19 cellular contexts compared by ENCODE assay signal in genomic region chr11:26709057-26709456, GRCh38. TPM values are rescaled to one million over a fixed set of nuclear protein-coding genes. Genes with fewer than 3 reads are reported as not detected.
"Had no signal": no experiment of that assay in that cellular context is flagged by ENCODE, and none has a peak within 500 bp of the region (broad histone marks: within the 10 kb centered on the region; RNA-seq: fewer than 3 reads in every experiment).

No MANE protein-coding gene starts in this region.

- H3K27ac ChIP-seq: epithelial cell of prostate, esophagus squamous epithelium, suprapubic skin, thyroid gland had no signal

- H3K27me3 ChIP-seq: esophagus squamous epithelium, right atrium auricular region, suprapubic skin, thyroid gland had no signal

- H3K4me1 ChIP-seq: esophagus squamous epithelium, suprapubic skin, thyroid gland had no signal

- DNase-seq: effector memory CD8-positive, alpha-beta T cell; esophagus squamous epithelium; foreskin fibroblast; kidney; left colon; natural killer cell; posterior cingulate gyrus; stimulated activated CD4-positive, alpha-beta T cell treated with anti-CD3 and anti-CD28 coated beads, Interleukin-4, amount 100 ng/mL, for 1 hour; stimulated activated CD8-positive, alpha-beta memory T cell treated with anti-CD3 and anti-CD28 coated beads, Interleukin-4, amount 100 ng/mL, for 48 hours; stimulated activated naive CD8-positive, alpha-beta T cell treated with anti-CD3 and anti-CD28 coated beads, Interleukin-15, Interleukin-2, amounts not matched to agents 100 U/mL and 50 U/mL, for 24 hours; thyroid gland had no signal

- H3K9me3 ChIP-seq: esophagus squamous epithelium, right atrium auricular region, suprapubic skin, thyroid gland had no signal

- H3K4me3 ChIP-seq: esophagus squamous epithelium, right atrium auricular region, suprapubic skin, thyroid gland had no signal

- H3K36me3 ChIP-seq: esophagus squamous epithelium, right atrium auricular region, suprapubic skin, thyroid gland had no signal

- ATAC-seq: effector memory CD8-positive, alpha-beta T cell; left colon; natural killer cell; stimulated activated effector memory CD8-positive, alpha-beta T cell treated with anti-CD3 and anti-CD28 coated beads, Interleukin-12 subunit alpha, Interleukin-12 subunit beta, amount 100 ng/mL, for 72 hours; stimulated activated naive CD8-positive, alpha-beta T cell treated with anti-CD3 and anti-CD28 coated beads, Interleukin-15, Interleukin-2, amounts not matched to agents 100 U/mL and 50 U/mL, for 24 hours had no signal

RNA-seq across cellular contexts. Expression of gene SLC5A12, which starts 12.8 kb away (rescaled TPM):
- total RNA-seq: esophagus squamous epithelium, lung microvascular endothelial cell, mesenteric fat pad, mononuclear cell, natural killer cell, pulmonary artery endothelial cell, suprapubic skin, thyroid gland had no signal
